18 cellular contexts compared by ENCODE assay signal in genomic region chr10:112287844-112288243, GRCh38. TPM values are rescaled to one million over a fixed set of nuclear protein-coding genes. Genes with fewer than 3 reads are reported as not detected.
"Had no signal": no experiment of that assay in that cellular context is flagged by ENCODE, and none has a peak within 500 bp of the region (broad histone marks: within the 10 kb centered on the region; RNA-seq: fewer than 3 reads in every experiment).

No MANE protein-coding gene starts in this region.

- H3K9me3 ChIP-seq: breast epithelium, pancreas, SJSA1, suprapubic skin had no signal

- H3K4me1 Mint-ChIP-seq: activated naive CD8-positive, alpha-beta T cell treated with anti-CD3 and anti-CD28 coated beads, Interleukin-2, amount 10 ng/mL, durations not matched to agents 7 days and 5 days had no signal

- H3K4me3 Mint-ChIP-seq: activated naive CD8-positive, alpha-beta T cell treated with anti-CD3 and anti-CD28 coated beads, Interleukin-2, amount 10 ng/mL, durations not matched to agents 7 days and 5 days; activated T-helper 1 cell treated with anti-CD3 and anti-CD28 coated beads, Interleukin-12 subunit alpha, Interleukin-12 subunit beta, Interleukin-2, Interleukin-4 antibody, amounts not matched to agents 30 ng/mL and 10 ng/mL and 1 ng/mL, durations not matched to agents 14 hours and 24 hours and 36 hours; T-helper 2 cell treated with Interferon-gamma antibody and Interleukin-4, amounts not matched to agents 5 μg/mL and 100 μg/mL, for 36 hours; type B pancreatic cell had no signal

- H3K27ac ChIP-seq: breast epithelium, pancreas, SJSA1, suprapubic skin had no signal

- H3K4me3 ChIP-seq: breast epithelium, lung, pancreas, SJSA1, suprapubic skin had no signal

- H3K27me3 ChIP-seq: breast epithelium, pancreas had no signal

- H3K4me1 ChIP-seq: breast epithelium, pancreas, SJSA1, suprapubic skin had no signal

- DNase-seq: activated CD4-positive, alpha-beta T cell treated with anti-CD3 and anti-CD28 coated beads, Interleukin-2, amount 50 U/mL, for 1 hour; activated CD8-positive, alpha-beta memory T cell treated with anti-CD3 and anti-CD28 coated beads for 24 hours; activated naive CD8-positive, alpha-beta T cell treated with anti-CD3 and anti-CD28 coated beads, Interleukin-2, amount 10 ng/mL, durations not matched to agents 7 days and 5 days; kidney; pancreas; small intestine; stimulated activated CD4-positive, alpha-beta T cell treated with anti-CD3 and anti-CD28 coated beads, Interleukin-4, amount 100 ng/mL, for 24 hours; stimulated activated naive CD4-positive, alpha-beta T cell treated with Interleukin-2 at 50 U/mL for 16 hours had no signal

- H3K27ac Mint-ChIP-seq: activated naive CD8-positive, alpha-beta T cell treated with anti-CD3 and anti-CD28 coated beads, Interleukin-2, amount 10 ng/mL, durations not matched to agents 7 days and 5 days; activated T-helper 1 cell treated with anti-CD3 and anti-CD28 coated beads, Interleukin-12 subunit alpha, Interleukin-12 subunit beta, Interleukin-2, Interleukin-4 antibody, amounts not matched to agents 30 ng/mL and 10 ng/mL and 1 ng/mL, durations not matched to agents 14 hours and 24 hours and 36 hours; T-helper 2 cell treated with Interferon-gamma antibody and Interleukin-4, amounts not matched to agents 5 μg/mL and 100 μg/mL, for 36 hours; type B pancreatic cell had no signal

- H3K36me3 ChIP-seq: breast epithelium, pancreas, SJSA1, suprapubic skin had no signal

- H3K9me3 Mint-ChIP-seq: activated naive CD8-positive, alpha-beta T cell treated with anti-CD3 and anti-CD28 coated beads, Interleukin-2, amount 10 ng/mL, durations not matched to agents 7 days and 5 days; activated T-helper 1 cell treated with anti-CD3 and anti-CD28 coated beads, Interleukin-12 subunit alpha, Interleukin-12 subunit beta, Interleukin-2, Interleukin-4 antibody, amounts not matched to agents 30 ng/mL and 10 ng/mL and 1 ng/mL, durations not matched to agents 14 hours and 24 hours and 36 hours; T-helper 2 cell treated with Interferon-gamma antibody and Interleukin-4, amounts not matched to agents 5 μg/mL and 100 μg/mL, for 36 hours; type B pancreatic cell had no signal

- H3K36me3 Mint-ChIP-seq: activated naive CD8-positive, alpha-beta T cell treated with anti-CD3 and anti-CD28 coated beads, Interleukin-2, amount 10 ng/mL, durations not matched to agents 7 days and 5 days; type B pancreatic cell had no signal

RNA-seq across cellular contexts. Expression of gene TECTB, which starts 4.6 kb away (rescaled TPM):
- total RNA-seq: activated naive CD8-positive, alpha-beta T cell treated with anti-CD3 and anti-CD28 coated beads, Interleukin-2, amount 10 ng/mL, durations not matched to agents 7 days and 5 days; activated T-helper 1 cell treated with anti-CD3 and anti-CD28 coated beads, Interleukin-12 subunit alpha, Interleukin-12 subunit beta, Interleukin-2, Interleukin-4 antibody, amounts not matched to agents 30 ng/mL and 10 ng/mL and 1 ng/mL, durations not matched to agents 14 hours and 24 hours and 36 hours; breast epithelium; kidney; lung; pancreas; renal cortical epithelial cell; SJSA1; suprapubic skin had no signal
- polyA plus RNA-seq: esophagus, lung, neural cell, pancreas had no signal
